ENCODE assay signal across 15 cellular contexts in genomic region chr13:111431241-111431640, GRCh38.
A peak's percentile ranks its signal among the peaks of the same experiment; 100 is the strongest.
DNase-seq lines count a peak whose midpoint lies in the region.
"Had no signal": no experiment of that assay in that cellular context is flagged by ENCODE, and none has a peak within 500 bp of the region (broad histone marks: within the 10 kb centered on the region; RNA-seq: fewer than 3 reads in every experiment).

No MANE protein-coding gene starts in this region.

- DNase-seq in NCI-H187 treated with DMSO at 0.1 percent for 48 hours (lab: John Stamatoyannopoulos, UW) (peak; percentile 55), NCI-H187 (lab: John Stamatoyannopoulos, UW) (no peak), NCI-H1436 treated with DMSO at 0.1 percent for 48 hours (lab: John Stamatoyannopoulos, UW) (peak; percentile 94), NCI-H510A (lab: John Stamatoyannopoulos, UW) (peak; percentile 28), ecto neural progenitor cell (ENCODE audit: low spot score) (peak; percentile 6), SKM-1 treated with dmso at 0.1 percent for 144 hours (lab: John Stamatoyannopoulos, UW; ENCODE audit: unreplicated experiment) (no peak), RPMI8226 (no peak)
- DNase-seq in activated CD4-positive, alpha-beta T cell treated with anti-CD3 and anti-CD28 coated beads for 1 hour = no peak
- DNase-seq: DND-41, GDM1, Karpas-422, MM.1S, NCI-H526, SIG-M5, T-helper 2 cell had no signal

Comparison
In these comparisons a context has a peak if more than half of its experiments do, and no peak if none do; other contexts are left out.
1. DNase-seq: peak in NCI-H187 treated with DMSO at 0.1 percent for 48 hours (single experiment), NCI-H1436 treated with DMSO at 0.1 percent for 48 hours (single experiment), NCI-H510A (single experiment) and ecto neural progenitor cell (single experiment); none in NCI-H187 (0 of 2), SKM-1 treated with dmso at 0.1 percent for 144 hours (single experiment), activated CD4-positive, alpha-beta T cell treated with anti-CD3 and anti-CD28 coated beads for 1 hour (single experiment) and RPMI8226 (single experiment).